Comparison of ENCODE assay signal across 1 cellular context in the genomic region with DNA sequence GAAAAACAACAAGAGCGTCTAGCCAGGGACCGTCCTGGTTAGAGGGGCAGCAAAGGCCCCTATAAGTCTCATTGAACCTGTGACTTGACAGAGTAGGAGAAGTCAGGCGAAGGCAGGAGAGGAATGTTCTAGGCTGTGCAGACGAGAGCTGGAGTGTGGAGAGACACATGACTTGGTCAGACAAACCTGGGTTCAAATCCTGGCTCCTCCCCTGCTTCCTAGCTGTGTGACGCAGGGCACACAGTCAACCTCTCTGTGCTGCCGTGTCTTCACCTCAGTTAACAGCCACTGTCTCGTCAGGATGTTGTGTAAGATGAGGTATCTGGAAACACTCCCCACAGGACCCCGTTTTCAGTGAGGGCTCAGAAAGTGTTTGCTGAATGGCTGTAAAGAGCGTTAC.
TF ChIP-seq lines count a peak whose summit lies in the region.

No MANE protein-coding gene starts in this region.

TF ChIP-seq in liver, 16 proteins besides CTCF, POLR2A, EP300 and RAD21 (continued from another document):
- TF ChIP-seq, protein P1, sequence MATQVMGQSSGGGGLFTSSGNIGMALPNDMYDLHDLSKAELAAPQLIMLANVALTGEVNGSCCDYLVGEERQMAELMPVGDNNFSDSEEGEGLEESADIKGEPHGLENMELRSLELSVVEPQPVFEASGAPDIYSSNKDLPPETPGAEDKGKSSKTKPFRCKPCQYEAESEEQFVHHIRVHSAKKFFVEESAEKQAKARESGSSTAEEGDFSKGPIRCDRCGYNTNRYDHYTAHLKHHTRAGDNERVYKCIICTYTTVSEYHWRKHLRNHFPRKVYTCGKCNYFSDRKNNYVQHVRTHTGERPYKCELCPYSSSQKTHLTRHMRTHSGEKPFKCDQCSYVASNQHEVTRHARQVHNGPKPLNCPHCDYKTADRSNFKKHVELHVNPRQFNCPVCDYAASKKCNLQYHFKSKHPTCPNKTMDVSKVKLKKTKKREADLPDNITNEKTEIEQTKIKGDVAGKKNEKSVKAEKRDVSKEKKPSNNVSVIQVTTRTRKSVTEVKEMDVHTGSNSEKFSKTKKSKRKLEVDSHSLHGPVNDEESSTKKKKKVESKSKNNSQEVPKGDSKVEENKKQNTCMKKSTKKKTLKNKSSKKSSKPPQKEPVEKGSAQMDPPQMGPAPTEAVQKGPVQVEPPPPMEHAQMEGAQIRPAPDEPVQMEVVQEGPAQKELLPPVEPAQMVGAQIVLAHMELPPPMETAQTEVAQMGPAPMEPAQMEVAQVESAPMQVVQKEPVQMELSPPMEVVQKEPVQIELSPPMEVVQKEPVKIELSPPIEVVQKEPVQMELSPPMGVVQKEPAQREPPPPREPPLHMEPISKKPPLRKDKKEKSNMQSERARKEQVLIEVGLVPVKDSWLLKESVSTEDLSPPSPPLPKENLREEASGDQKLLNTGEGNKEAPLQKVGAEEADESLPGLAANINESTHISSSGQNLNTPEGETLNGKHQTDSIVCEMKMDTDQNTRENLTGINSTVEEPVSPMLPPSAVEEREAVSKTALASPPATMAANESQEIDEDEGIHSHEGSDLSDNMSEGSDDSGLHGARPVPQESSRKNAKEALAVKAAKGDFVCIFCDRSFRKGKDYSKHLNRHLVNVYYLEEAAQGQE (IDR thresholded peaks at IDR 0.05), result no peak
